Comparison of ENCODE assay signal across 11 cellular contexts in the genomic region with DNA sequence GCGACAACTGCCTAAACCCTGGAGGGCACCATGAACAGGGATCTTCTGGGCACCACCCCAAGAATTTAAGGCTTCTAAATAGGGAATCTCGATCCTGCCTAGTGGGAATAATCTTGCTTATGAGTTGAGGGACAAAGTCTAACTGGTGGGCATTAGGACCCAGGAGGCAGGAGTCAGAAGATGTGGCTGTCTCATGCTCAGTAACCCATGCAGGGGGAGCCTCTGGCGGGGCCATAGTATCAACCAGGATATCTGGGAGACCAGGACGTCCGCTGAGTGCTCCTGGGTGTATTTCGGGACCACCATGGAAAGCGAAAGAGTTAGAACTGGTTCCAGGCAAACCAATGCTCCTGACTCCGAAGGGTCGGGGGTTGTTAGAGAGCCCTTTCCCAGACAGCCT.
DNase-seq lines count a peak whose midpoint lies in the region; ATAC-seq and TF ChIP-seq lines count a peak whose summit lies in the region.
"Had no signal": no experiment of that assay in that cellular context is flagged by ENCODE, and none has a peak within 500 bp of the region (broad histone marks: within the 10 kb centered on the region; RNA-seq: fewer than 3 reads in every experiment).

No MANE protein-coding gene starts in this region.

- WGBS in heart right ventricle, 2 donors, result 86% methylated on average over 9 of the region's 9 CpGs
- 79% methylated on average over 9 of the region's 9 CpGs for WGBS in hepatocyte (ENCODE audit: low lambda C conversion rate, missing lambda C conversion rate)
- WGBS in sigmoid colon, 2 donors, result 85 to 90% methylated on average over 9 of the region's 9 CpGs
- 81 to 93% (median 87%) methylated on average over 3 to 9 of the region's 9 CpGs for WGBS in stomach, 5 donors

- H3K4me3 ChIP-seq in heart right ventricle, result no peak overlapping the region
- H3K4me3 ChIP-seq in SJCRH30, result peak overlapping the region; percentile 19; the same call in 1 of the 2 replicates
- no peak overlapping the region for H3K4me3 ChIP-seq in hepatocyte
- no peak overlapping the region for H3K4me3 ChIP-seq in sigmoid colon
- no peak overlapping the region for H3K4me3 ChIP-seq in stomach
- H3K4me3 ChIP-seq: BLaER1 had no signal

- TF ChIP-seq POLR2A in sigmoid colon (IDR thresholded peaks at IDR 0.05) (no peak), stomach (IDR thresholded peaks at IDR 0.05) (no peak)

- intact Hi-C loops in Right ventricle myocardium superior (cut with DNase I) (no loop called here), heart right ventricle (cut with DNase I) (no loop called here), sigmoid colon (cut with DNase I) (no loop called here), stomach (cut with DNase I; ENCODE audit: low total_unique reads) (no loop called here)

- TF ChIP-seq EP300 in sigmoid colon (IDR thresholded peaks at IDR 0.05) (no peak), stomach (IDR thresholded peaks at IDR 0.05) (no peak)

- no peak overlapping the region for H2AFZ ChIP-seq in hepatocyte

- no peaks in the 10 kb centered on the region for H3K36me3 ChIP-seq in heart right ventricle
- no peaks in the 10 kb centered on the region for H3K36me3 ChIP-seq in SJCRH30
- no peaks in the 10 kb centered on the region for H3K36me3 ChIP-seq in hepatocyte (replicated peaks; ENCODE audit: insufficient read depth, low read depth)
- H3K36me3 ChIP-seq in sigmoid colon, result no peaks in the 10 kb centered on the region
- H3K36me3 ChIP-seq in stomach, result no peaks in the 10 kb centered on the region
- H3K36me3 ChIP-seq: BLaER1 had no signal

- H3K4me2 ChIP-seq in hepatocyte, result no peak overlapping the region
- H3K4me2 ChIP-seq: BLaER1 had no signal

- H3K9me2 ChIP-seq in hepatocyte (replicated peaks; ENCODE audit: insufficient read depth), result no peaks in the 10 kb centered on the region

- H3K79me2 ChIP-seq in hepatocyte, result no peaks in the 10 kb centered on the region

- H3K9me3 ChIP-seq in heart right ventricle (no peaks in the 10 kb centered on the region), SJCRH30 (replicated peaks) (no peaks in the 10 kb centered on the region), hepatocyte (ENCODE audit: low read depth) (no peaks in the 10 kb centered on the region), sigmoid colon (no peaks in the 10 kb centered on the region), stomach (no peaks in the 10 kb centered on the region)
- H3K9me3 ChIP-seq: BLaER1 had no signal

- ATAC-seq in Right ventricle myocardium superior (ENCODE audit: poor library complexity) (no peak), heart right ventricle (no peak), GM19023 (IDR thresholded peaks at IDR 0.05; ENCODE audit: unreplicated experiment) (no peak)

- DNase-seq in Right ventricle myocardium superior (peak; percentile 17), heart right ventricle (no peak), SJCRH30 (peak; percentile 3 to 23), hepatocyte (ENCODE audit: low spot score) (peak; percentile 7), sigmoid colon (peak; percentile 44), DMS79 treated with DMSO at 0.1 percent for 48 hours (lab: John Stamatoyannopoulos, UW) (no peak), stomach (no peak)
- DNase-seq: 8988T, H7 had no signal

- no peaks in the 10 kb centered on the region for H4K20me1 ChIP-seq in hepatocyte (ENCODE audit: insufficient read depth, poor library complexity, severe bottlenecking)
- H4K20me1 ChIP-seq: BLaER1 had no signal

- TF ChIP-seq CTCF in heart right ventricle (IDR thresholded peaks at IDR 0.05) (no peak), hepatocyte (IDR thresholded peaks at IDR 0.05; ENCODE audit: poor library complexity) (no peak), sigmoid colon (IDR thresholded peaks at IDR 0.05) (no peak), stomach (IDR thresholded peaks at IDR 0.05) (no peak)

- H3K4me1 ChIP-seq in heart right ventricle (no peaks in the 10 kb centered on the region), SJCRH30 (no peaks in the 10 kb centered on the region), hepatocyte (ENCODE audit: insufficient read depth) (peaks cover 14% of the 10 kb centered on the region), sigmoid colon (no peaks in the 10 kb centered on the region), stomach (no peaks in the 10 kb centered on the region)
- H3K4me1 ChIP-seq: BLaER1 had no signal

- H3K27me3 ChIP-seq in heart right ventricle (no peaks in the 10 kb centered on the region), SJCRH30 (no peaks in the 10 kb centered on the region), hepatocyte (no peaks in the 10 kb centered on the region), sigmoid colon (no peaks in the 10 kb centered on the region), stomach (no peaks in the 10 kb centered on the region)
- H3K27me3 ChIP-seq: BLaER1 had no signal

- H3K27ac ChIP-seq in heart right ventricle (no peak overlapping the region), SJCRH30 (no peak overlapping the region), hepatocyte (peak overlapping the region; percentile 94), sigmoid colon (no peak overlapping the region), stomach (no peak overlapping the region)
- H3K27ac ChIP-seq: BLaER1 had no signal

Comparison
In these comparisons a context has a peak if more than half of its experiments do, and no peak if none do; other contexts are left out.
1. DNase-seq: peak in Right ventricle myocardium superior (single experiment), SJCRH30 (2 of 2), hepatocyte (single experiment) and sigmoid colon (single experiment); none in heart right ventricle (0 of 2), DMS79 treated with DMSO at 0.1 percent for 48 hours (single experiment) and stomach (single experiment).